Comparison of ENCODE assay signal across 10 cellular contexts in genomic region chr2:144213797-144214196, GRCh38.
DNase-seq lines count a peak whose midpoint lies in the region; ATAC-seq and TF ChIP-seq lines count a peak whose summit lies in the region.
"Had no signal": no experiment of that assay in that cellular context is flagged by ENCODE, and none has a peak within 500 bp of the region (broad histone marks: within the 10 kb centered on the region; RNA-seq: fewer than 3 reads in every experiment).

No MANE protein-coding gene starts in this region.

- H3K27me3 Mint-ChIP-seq in activated naive CD4-positive, alpha-beta T cell treated with anti-CD3 and anti-CD28 coated beads for 36 hours (ENCODE audit: low read depth), result no peaks in the 10 kb centered on the region
- H3K27me3 Mint-ChIP-seq in stimulated activated naive CD8-positive, alpha-beta T cell treated with anti-CD3 and anti-CD28 coated beads, Interleukin-15, amount 100 ng/mL, for 72 hours, result no peaks in the 10 kb centered on the region

- peak overlapping the region; percentile 44 for H3K27ac Mint-ChIP-seq in activated naive CD4-positive, alpha-beta T cell treated with anti-CD3 and anti-CD28 coated beads for 36 hours
- H3K27ac Mint-ChIP-seq in stimulated activated naive CD8-positive, alpha-beta T cell treated with anti-CD3 and anti-CD28 coated beads, Interleukin-15, amount 100 ng/mL, for 72 hours, result peak overlapping the region; percentile 74 to 77

- peak; percentile 88 for ATAC-seq in HG02588 (IDR thresholded peaks at IDR 0.05; ENCODE audit: unreplicated experiment)
- peak; percentile 68 for ATAC-seq in HG03521 (IDR thresholded peaks at IDR 0.05; ENCODE audit: unreplicated experiment)
- ATAC-seq in stimulated activated naive CD8-positive, alpha-beta T cell treated with anti-CD3 and anti-CD28 coated beads, Interleukin-15, amount 100 ng/mL, for 72 hours, result peak; percentile 85
- no peak for ATAC-seq in omental fat pad (ENCODE audit: low FRiP score)
- ATAC-seq: foreskin keratinocyte had no signal

- no peak overlapping the region for H3K4me3 Mint-ChIP-seq in activated naive CD4-positive, alpha-beta T cell treated with anti-CD3 and anti-CD28 coated beads for 36 hours
- H3K4me3 Mint-ChIP-seq in stimulated activated naive CD8-positive, alpha-beta T cell treated with anti-CD3 and anti-CD28 coated beads, Interleukin-15, amount 100 ng/mL, for 72 hours, result peak overlapping the region; percentile 21 to 47

- peaks cover 4% of the 10 kb centered on the region for H3K36me3 Mint-ChIP-seq in activated naive CD4-positive, alpha-beta T cell treated with anti-CD3 and anti-CD28 coated beads for 36 hours (ENCODE audit: low read depth)

- intact Hi-C loops in activated naive CD4-positive, alpha-beta T cell treated with anti-CD3 and anti-CD28 coated beads for 36 hours (cut with micrococcal nuclease), result no loop called here

- H3K9me3 Mint-ChIP-seq in activated naive CD4-positive, alpha-beta T cell treated with anti-CD3 and anti-CD28 coated beads for 36 hours, result no peaks in the 10 kb centered on the region
- no peaks in the 10 kb centered on the region for H3K9me3 Mint-ChIP-seq in stimulated activated naive CD8-positive, alpha-beta T cell treated with anti-CD3 and anti-CD28 coated beads, Interleukin-15, amount 100 ng/mL, for 72 hours

- no peak for TF ChIP-seq CTCF in omental fat pad (IDR thresholded peaks at IDR 0.05)

- H3K4me1 Mint-ChIP-seq in activated naive CD4-positive, alpha-beta T cell treated with anti-CD3 and anti-CD28 coated beads for 36 hours (ENCODE audit: low read depth), result peaks cover 44% of the 10 kb centered on the region
- peaks cover 50% of the 10 kb centered on the region for H3K4me1 Mint-ChIP-seq in stimulated activated naive CD8-positive, alpha-beta T cell treated with anti-CD3 and anti-CD28 coated beads, Interleukin-15, amount 100 ng/mL, for 72 hours

- no peak for DNase-seq in activated naive CD4-positive, alpha-beta T cell treated with anti-CD3 and anti-CD28 coated beads for 36 hours
- no peak for DNase-seq in activated naive CD4-positive, alpha-beta T cell treated with anti-CD3 and anti-CD28 coated beads, Interleukin-2, amount 50 U/mL, for 16 hours
- no peak for DNase-seq in stimulated activated naive CD8-positive, alpha-beta T cell treated with anti-CD3 and anti-CD28 coated beads, Interleukin-15, amount 100 ng/mL, for 72 hours
- no peak for DNase-seq in omental fat pad (ENCODE audit: low spot score)
- DNase-seq in NCI-H2171 (lab: John Stamatoyannopoulos, UW), result no peak
- DNase-seq in NCI-H1048 (lab: John Stamatoyannopoulos, UW), result no peak
- DNase-seq: foreskin keratinocyte, NCI-H187 treated with DMSO at 0.1 percent for 48 hours had no signal

- CTCF ChIA-PET in activated naive CD4-positive, alpha-beta T cell treated with anti-CD3 and anti-CD28 coated beads for 36 hours (lab: Charles Lee), result no interaction called here
